ENCODE assay signal across 12 cellular contexts in the genomic region with DNA sequence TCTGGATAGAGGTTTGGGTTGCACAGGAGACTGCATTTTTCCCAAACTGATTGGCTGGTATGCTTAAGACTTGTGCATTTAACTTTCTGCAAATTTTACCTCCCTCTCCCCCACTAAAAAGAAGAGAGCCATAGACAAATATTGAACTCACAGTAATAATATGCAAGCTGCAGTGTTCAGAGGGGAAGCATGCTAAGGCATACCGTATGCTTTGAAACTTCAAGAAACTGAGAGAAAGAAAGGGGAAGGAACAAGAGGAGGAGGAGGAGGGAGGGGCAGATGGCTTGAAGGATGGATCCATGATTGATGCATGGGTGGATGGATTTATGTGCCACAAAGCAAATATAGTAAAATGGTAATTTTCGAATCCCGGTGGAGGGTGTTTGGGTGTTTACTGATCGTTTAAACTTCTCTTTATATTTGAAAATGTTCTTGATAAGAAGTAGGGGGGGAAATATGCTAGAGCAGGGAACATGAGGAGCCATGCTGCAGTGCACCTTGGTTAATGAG.
"Had no signal": no experiment of that assay in that cellular context is flagged by ENCODE, and none has a peak within 500 bp of the region (broad histone marks: within the 10 kb centered on the region; RNA-seq: fewer than 3 reads in every experiment).

No MANE protein-coding gene starts in this region.

- H3K4me3 Mint-ChIP-seq: activated naive CD4-positive, alpha-beta T cell treated with anti-CD3 and anti-CD28 coated beads, Interleukin-2, amount 50 U/mL, for 24 hours; nephron progenitor cell had no signal

- H3K9me3 Mint-ChIP-seq: activated naive CD4-positive, alpha-beta T cell treated with anti-CD3 and anti-CD28 coated beads, Interleukin-2, amount 50 U/mL, for 24 hours had no signal

- H3K4me3 ChIP-seq: uterus had no signal

- H3K27me3 ChIP-seq: uterus had no signal

- H3K36me3 ChIP-seq: uterus had no signal

- H3K27ac Mint-ChIP-seq: activated naive CD4-positive, alpha-beta T cell treated with anti-CD3 and anti-CD28 coated beads, Interleukin-2, amount 50 U/mL, for 24 hours; nephron progenitor cell had no signal

- DNase-seq: activated effector memory CD4-positive, alpha-beta T cell treated with Interleukin-2 at 50 U/mL for 16 hours; amygdala; foreskin fibroblast; head of caudate nucleus; nephron progenitor cell; stimulated activated CD4-positive, alpha-beta T cell treated with anti-CD3 and anti-CD28 coated beads, Interleukin-12 subunit alpha, Interleukin-12 subunit beta, amount 100 ng/mL, for 4 hours; stimulated activated CD4-positive, alpha-beta T cell treated with anti-CD3 and anti-CD28 coated beads, Interleukin-2, amount 100 ng/mL, for 48 hours; stimulated activated CD8-positive, alpha-beta memory T cell treated with anti-CD3 and anti-CD28 coated beads, Interleukin-4, amount 100 ng/mL, for 48 hours; SW 1271; T-helper 9 cell; uterus had no signal

- H3K4me1 Mint-ChIP-seq: nephron progenitor cell had no signal

- H3K4me1 ChIP-seq: uterus had no signal

- H3K27ac ChIP-seq: uterus had no signal

- H3K27me3 Mint-ChIP-seq: activated naive CD4-positive, alpha-beta T cell treated with anti-CD3 and anti-CD28 coated beads, Interleukin-2, amount 50 U/mL, for 24 hours had no signal
